In genomic region chr11:8028766-8029165, GRCh38 we compare ENCODE assay signal across 26 cellular contexts. TPM values are rescaled to one million over a fixed set of nuclear protein-coding genes. Genes with fewer than 3 reads are reported as not detected.
"Had no signal": no experiment of that assay in that cellular context is flagged by ENCODE, and none has a peak within 500 bp of the region (broad histone marks: within the 10 kb centered on the region; RNA-seq: fewer than 3 reads in every experiment).

No MANE protein-coding gene starts in this region.

- H3K27ac ChIP-seq: adrenal gland had no signal

- DNase-seq: activated B cell treated with CpG ODN at 0.5 μM for 24 hours; activated CD4-positive, alpha-beta memory T cell treated with anti-CD3 and anti-CD28 coated beads for 36 hours; activated CD4-positive, alpha-beta T cell treated with anti-CD3 and anti-CD28 coated beads for 1 hour; activated CD4-positive, alpha-beta T cell treated with anti-CD3 and anti-CD28 coated beads, Interleukin-2, amount 10 ng/mL, durations not matched to agents 24 days and 14 days; activated gamma-delta T cell; activated naive CD4-positive, alpha-beta T cell treated with anti-CD3 and anti-CD28 coated beads for 36 hours; activated naive CD8-positive, alpha-beta T cell treated with anti-CD3 and anti-CD28 coated beads, Interleukin-2, amount 10 ng/mL, durations not matched to agents 7 days and 5 days; activated T-cell treated with anti-CD3 and anti-CD28 coated beads for 4 hours; activated T-cell treated with anti-CD3 and anti-CD28 coated beads, Interleukin-2, amount 50 U/mL, for 48 hours; anterior cingulate cortex; cerebellar nuclear complex; MM.1S; NCI-H1105; NCI-H1436; NCI-H1694 treated with DMSO at 0.1 percent for 48 hours; NCI-H2029 treated with DMSO at 0.1 percent for 48 hours; NCI-H345; NCI-H510A; NCI-H526 treated with DMSO at 0.1 percent for 48 hours; NCI-H82; PC-3; SIG-M5; T-helper 17 cell; T-helper 9 cell had no signal

- H3K27ac Mint-ChIP-seq: activated B cell treated with CpG ODN at 0.5 μM for 24 hours; activated CD4-positive, alpha-beta memory T cell treated with anti-CD3 and anti-CD28 coated beads for 36 hours; activated CD4-positive, alpha-beta T cell treated with anti-CD3 and anti-CD28 coated beads, Interleukin-2, amount 10 ng/mL, durations not matched to agents 24 days and 14 days; activated naive CD4-positive, alpha-beta T cell treated with anti-CD3 and anti-CD28 coated beads for 36 hours; activated naive CD8-positive, alpha-beta T cell treated with anti-CD3 and anti-CD28 coated beads, Interleukin-2, amount 10 ng/mL, durations not matched to agents 7 days and 5 days; activated T-helper 17 cell treated with anti-CD3 and anti-CD28 coated beads, Interleukin-2, amount 50 U/mL, for 72 hours had no signal

- H3K27me3 ChIP-seq: adrenal gland had no signal

- H3K4me3 Mint-ChIP-seq: activated B cell treated with CpG ODN at 0.5 μM for 24 hours; activated CD4-positive, alpha-beta memory T cell treated with anti-CD3 and anti-CD28 coated beads for 36 hours; activated CD4-positive, alpha-beta T cell treated with anti-CD3 and anti-CD28 coated beads, Interleukin-2, amount 10 ng/mL, durations not matched to agents 24 days and 14 days; activated naive CD4-positive, alpha-beta T cell treated with anti-CD3 and anti-CD28 coated beads for 36 hours; activated naive CD8-positive, alpha-beta T cell treated with anti-CD3 and anti-CD28 coated beads, Interleukin-2, amount 10 ng/mL, durations not matched to agents 7 days and 5 days; activated T-helper 17 cell treated with anti-CD3 and anti-CD28 coated beads, Interleukin-2, amount 50 U/mL, for 72 hours; T-helper 17 cell had no signal

- H3K9me3 ChIP-seq: adrenal gland had no signal

- H3K4me3 ChIP-seq: adrenal gland had no signal

- H3K4me1 Mint-ChIP-seq: activated T-helper 17 cell treated with anti-CD3 and anti-CD28 coated beads, Interleukin-2, amount 50 U/mL, for 72 hours had no signal

- H3K36me3 Mint-ChIP-seq: activated CD4-positive, alpha-beta memory T cell treated with anti-CD3 and anti-CD28 coated beads for 36 hours; activated naive CD8-positive, alpha-beta T cell treated with anti-CD3 and anti-CD28 coated beads, Interleukin-2, amount 10 ng/mL, durations not matched to agents 7 days and 5 days had no signal

- H3K36me3 ChIP-seq: adrenal gland had no signal

- ATAC-seq: activated T-helper 17 cell treated with anti-CD3 and anti-CD28 coated beads, Interleukin-2, amount 50 U/mL, for 72 hours; PC-3; T-helper 17 cell had no signal

- H3K9me3 Mint-ChIP-seq: activated B cell treated with CpG ODN at 0.5 μM for 24 hours; activated CD4-positive, alpha-beta memory T cell treated with anti-CD3 and anti-CD28 coated beads for 36 hours; activated CD4-positive, alpha-beta T cell treated with anti-CD3 and anti-CD28 coated beads, Interleukin-2, amount 10 ng/mL, durations not matched to agents 24 days and 14 days; activated naive CD4-positive, alpha-beta T cell treated with anti-CD3 and anti-CD28 coated beads for 36 hours; activated naive CD8-positive, alpha-beta T cell treated with anti-CD3 and anti-CD28 coated beads, Interleukin-2, amount 10 ng/mL, durations not matched to agents 7 days and 5 days; activated T-helper 17 cell treated with anti-CD3 and anti-CD28 coated beads, Interleukin-2, amount 50 U/mL, for 72 hours had no signal

RNA-seq across cellular contexts. Expression of gene TUB, which starts 52.2 kb away (rescaled TPM):
- total RNA-seq: activated B cell treated with CpG ODN at 0.5 μM for 24 hours had no signal
